9 cellular contexts compared by ENCODE assay signal in genomic region chr17:46020023-46020735, GRCh38. TPM values are rescaled to one million over a fixed set of nuclear protein-coding genes. Genes with fewer than 3 reads are reported as not detected.
DNase-seq lines count a peak whose midpoint lies in the region; ATAC-seq, FAIRE-seq and TF ChIP-seq lines count a peak whose summit lies in the region.
"Had no signal": no experiment of that assay in that cellular context is flagged by ENCODE, and none has a peak within 500 bp of the region (broad histone marks: within the 10 kb centered on the region; RNA-seq: fewer than 3 reads in every experiment).

No MANE protein-coding gene starts in this region.

- FAIRE-seq in HTR-8/SVneo (lab: Jason Lieb, UNC) = no peak

- peaks cover 6 to 45% (median 26%) of the 10 kb centered on the region in 4 donors for H3K4me1 Mint-ChIP-seq in naive thymus-derived CD8-positive, alpha-beta T cell
- H3K4me1 Mint-ChIP-seq in stimulated activated naive CD8-positive, alpha-beta T cell treated with anti-CD3 and anti-CD28 coated beads, Interleukin-15, amount 100 ng/mL, for 72 hours = peaks cover 34% of the 10 kb centered on the region

- peaks cover 0 to 5% (median 1%) of the 10 kb centered on the region in 3 donors for H3K36me3 Mint-ChIP-seq in naive thymus-derived CD8-positive, alpha-beta T cell

- H3K4me1 ChIP-seq in right atrium auricular region (no peaks in the 10 kb centered on the region), testis (no peaks in the 10 kb centered on the region)

- TF ChIP-seq POLR2A in testis (IDR thresholded peaks at IDR 0.05) = no peak

- H3K9me3 Mint-ChIP-seq in naive thymus-derived CD8-positive, alpha-beta T cell = no peaks in the 10 kb centered on the region
- peaks cover 7 to 9% of the 10 kb centered on the region in 2 donors for H3K9me3 Mint-ChIP-seq in stimulated activated naive CD8-positive, alpha-beta T cell treated with anti-CD3 and anti-CD28 coated beads, Interleukin-15, amount 100 ng/mL, for 72 hours

- H3K4me3 ChIP-seq in right atrium auricular region = no peak overlapping the region
- H3K4me3 ChIP-seq in testis = no peak overlapping the region

- no peak for TF ChIP-seq CTCF in right atrium auricular region (IDR thresholded peaks at IDR 0.05)
- no peak for TF ChIP-seq CTCF in testis (IDR thresholded peaks at IDR 0.05)

- peak overlapping the region in 7 of 10 donors; percentile 35 to 58 (median 47) for H3K4me3 Mint-ChIP-seq in naive thymus-derived CD8-positive, alpha-beta T cell
- peak overlapping the region; percentile 13 to 19 for H3K4me3 Mint-ChIP-seq in stimulated activated naive CD8-positive, alpha-beta T cell treated with anti-CD3 and anti-CD28 coated beads, Interleukin-15, amount 100 ng/mL, for 72 hours

- H3K9me3 ChIP-seq in right atrium auricular region (no peaks in the 10 kb centered on the region), testis (no peaks in the 10 kb centered on the region)

- H3K27me3 ChIP-seq in right atrium auricular region (no peaks in the 10 kb centered on the region), testis (no peaks in the 10 kb centered on the region)

- 92 to 94% methylated on average over 10 to 13 of the region's 13 CpGs for WGBS in testis, 2 donors

- ATAC-seq in Right ventricle myocardium inferior = peak; percentile 37
- peak; percentile 96 to 99 for ATAC-seq in naive thymus-derived CD8-positive, alpha-beta T cell
- peak; percentile 93 for ATAC-seq in stimulated activated naive CD8-positive, alpha-beta T cell treated with anti-CD3 and anti-CD28 coated beads, Interleukin-15, amount 100 ng/mL, for 72 hours

- intact Hi-C loops in Right ventricle myocardium inferior (cut with DNase I) (no loop called here), testis (cut with DNase I; ENCODE audit: low total_unique reads) (no loop called here)

- H3K27ac Mint-ChIP-seq in naive thymus-derived CD8-positive, alpha-beta T cell = peak overlapping the region; percentile 22 to 97 (median 92)
- H3K27ac Mint-ChIP-seq in stimulated activated naive CD8-positive, alpha-beta T cell treated with anti-CD3 and anti-CD28 coated beads, Interleukin-15, amount 100 ng/mL, for 72 hours = peak overlapping the region; percentile 69 to 92

- H3K36me3 ChIP-seq in right atrium auricular region (no peaks in the 10 kb centered on the region), testis (ENCODE audit: low read depth, missing control alignments) (no peaks in the 10 kb centered on the region)

- no peak overlapping the region for H3K27ac ChIP-seq in right atrium auricular region
- H3K27ac ChIP-seq in testis = no peak overlapping the region

- H3K27me3 Mint-ChIP-seq in naive thymus-derived CD8-positive, alpha-beta T cell = no peaks in the 10 kb centered on the region
- no peaks in the 10 kb centered on the region for H3K27me3 Mint-ChIP-seq in stimulated activated naive CD8-positive, alpha-beta T cell treated with anti-CD3 and anti-CD28 coated beads, Interleukin-15, amount 100 ng/mL, for 72 hours

- DNase-seq in Right ventricle myocardium inferior (ENCODE audit: missing footprints) (no peak), right atrium auricular region (ENCODE audit: low spot score) (no peak), activated T-cell treated with anti-CD3 and anti-CD28 coated beads for 48 hours (ENCODE audit: low read depth) (peak; percentile 36), HTR-8/SVneo (ENCODE audit: insufficient read length, low spot score) (no peak), NCI-H69 (lab: John Stamatoyannopoulos, UW) (no peak), testis (no peak)
- peak in 8 of 10 donors; percentile 14 to 72 (median 56) for DNase-seq in naive thymus-derived CD8-positive, alpha-beta T cell
- peak; percentile 20 to 47 for DNase-seq in stimulated activated naive CD8-positive, alpha-beta T cell treated with anti-CD3 and anti-CD28 coated beads, Interleukin-15, amount 100 ng/mL, for 72 hours
- DNase-seq: ACHN had no signal

- POLR2A ChIA-PET in naive thymus-derived CD8-positive, alpha-beta T cell (lab: Charles Lee) = interaction anchor here (0.7 to 1.2 kb wide), 4 partner anchors 9 to 173 kb away, joined by 3 to 6 read pairs (median 4); partner anchors contain the start of gene KANSL1

RNA-seq across cellular contexts. Expression of gene STH, which starts 21.1 kb away (rescaled TPM):
- total RNA-seq in Right ventricle myocardium inferior (not detected), right atrium auricular region (not detected), testis (1 to 10 TPM in 1 of 2 donors, not detected in 1; 1.3 TPM)
- total RNA-seq in naive thymus-derived CD8-positive, alpha-beta T cell = not detected
- polyA plus RNA-seq in naive thymus-derived CD8-positive, alpha-beta T cell = not detected
- polyA plus RNA-seq in testis (ENCODE audit: insufficient read depth, low read depth, low replicate concordance) = not detected

Comparison
In these comparisons a context has a peak if more than half of its experiments do, and no peak if none do; other contexts are left out.
1. ATAC-seq: peak in every context shown above with its lines; median percentile 98 in naive thymus-derived CD8-positive, alpha-beta T cell; 93 in stimulated activated naive CD8-positive, alpha-beta T cell treated with anti-CD3 and anti-CD28 coated beads, Interleukin-15, amount 100 ng/mL, for 72 hours; 37 in Right ventricle myocardium inferior.
2. DNase-seq: peak in activated T-cell treated with anti-CD3 and anti-CD28 coated beads for 48 hours (single experiment), naive thymus-derived CD8-positive, alpha-beta T cell (8 of 10) and stimulated activated naive CD8-positive, alpha-beta T cell treated with anti-CD3 and anti-CD28 coated beads, Interleukin-15, amount 100 ng/mL, for 72 hours (2 of 2); none in Right ventricle myocardium inferior (single experiment), right atrium auricular region (single experiment), HTR-8/SVneo (single experiment), NCI-H69 (single experiment) and testis (single experiment).